In the genomic region with DNA sequence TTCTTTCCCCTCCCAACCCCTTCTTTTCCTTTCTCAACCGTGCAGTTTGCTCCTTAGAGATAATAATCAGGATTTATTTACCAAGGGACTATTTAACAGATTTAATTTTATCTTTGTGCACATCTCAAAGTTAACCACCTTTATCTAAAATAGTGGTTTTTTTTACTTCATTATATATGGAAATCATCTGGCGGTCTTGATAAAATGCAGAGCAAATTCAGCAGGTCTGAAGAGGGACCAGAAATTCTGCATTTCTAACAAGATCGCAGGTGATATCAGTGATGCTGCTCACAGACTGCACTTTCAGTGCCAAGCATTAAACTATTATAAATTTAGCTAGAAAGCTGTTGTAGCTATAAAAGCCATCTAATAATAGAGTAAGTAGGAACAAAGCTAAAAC, we compare ENCODE assay signal across 18 cellular contexts.
"Had no signal": no experiment of that assay in that cellular context is flagged by ENCODE, and none has a peak within 500 bp of the region (broad histone marks: within the 10 kb centered on the region; RNA-seq: fewer than 3 reads in every experiment).

No MANE protein-coding gene starts in this region.

- H3K36me3 ChIP-seq: MG63 had no signal

- H3K4me3 ChIP-seq: MG63 had no signal

- H3K27me3 ChIP-seq: MG63 had no signal

- DNase-seq: NCI-H1048, NCI-H1105, NCI-H1417 treated with DMSO at 0.1 percent for 48 hours, NCI-H1694, NCI-H1694 treated with DMSO at 0.1 percent for 48 hours, NCI-H187, NCI-H187 treated with DMSO at 0.1 percent for 48 hours, NCI-H1930, NCI-H2081 treated with DMSO at 0.1 percent for 48 hours, NCI-H2107, NCI-H2171, NCI-H2171 treated with DMSO at 0.1 percent for 48 hours, NCI-H2227 treated with DMSO at 0.1 percent for 48 hours, NCI-H446, NCI-H446 treated with DMSO at 0.1 percent for 48 hours, NCI-H524, NCI-H524 treated with DMSO at 0.1 percent for 48 hours had no signal

- H3K9me3 ChIP-seq: MG63 had no signal
